In genomic region chr17:49968380-49969133, GRCh38 we compare ENCODE assay signal across 8 cellular contexts. TPM values are rescaled to one million over a fixed set of nuclear protein-coding genes. Genes with fewer than 3 reads are reported as not detected.
A peak's percentile ranks its signal among the peaks of the same experiment; 100 is the strongest.
DNase-seq lines count a peak whose midpoint lies in the region; ATAC-seq and TF ChIP-seq lines count a peak whose summit lies in the region.

No MANE protein-coding gene starts in this region.

- H3K4me1 ChIP-seq in OCI-LY7 (ENCODE audit: insufficient read depth, low read length, poor library complexity, severe bottlenecking), result peaks cover 9% of the 10 kb centered on the region
- peaks cover 11% of the 10 kb centered on the region for H3K4me1 ChIP-seq in osteoblast (ENCODE audit: insufficient read depth, low read length)
- peaks cover 15 to 43% (median 32%) of the 10 kb centered on the region in 4 donors for H3K4me1 ChIP-seq in transverse colon

- no peak for TF ChIP-seq POLR2A in transverse colon (IDR thresholded peaks at IDR 0.05)

- TF ChIP-seq CTCF in OCI-LY7 (conservative IDR thresholded peaks at IDR 0.05; ENCODE audit: low read length) (no peak), osteoblast (IDR thresholded peaks at IDR 0.05; ENCODE audit: extremely low read depth, low read depth, low read length) (no peak), transverse colon (IDR thresholded peaks at IDR 0.05) (no peak)

- H3K4me3 ChIP-seq in OCI-LY7 (ENCODE audit: low read depth, low read length, poor library complexity, severe bottlenecking), result peak overlapping the region; percentile 70
- peak overlapping the region; percentile 70 for H3K4me3 ChIP-seq in osteoblast (ENCODE audit: insufficient read depth, low read length)
- H3K4me3 ChIP-seq in transverse colon, result peak overlapping the region; percentile 17 to 53 (median 40)

- no peaks in the 10 kb centered on the region for H3K9me2 ChIP-seq in OCI-LY7 (ENCODE audit: insufficient read depth, low read length)

- H3K4me3 Mint-ChIP-seq in activated T-cell treated with anti-CD3 and anti-CD28 coated beads, Interleukin-2, amount 50 U/mL, for 4 hours, result peak overlapping the region; percentile 87

- no TSS peak for BruUV-seq in OCI-LY7 (replicated peaks; lab: Mats Ljungman, UMichigan)

- H3K36me3 ChIP-seq in OCI-LY7 (ENCODE audit: insufficient read depth, low read length) (no peaks in the 10 kb centered on the region), osteoblast (ENCODE audit: insufficient read depth, low read length) (no peaks in the 10 kb centered on the region), transverse colon (no peaks in the 10 kb centered on the region)

- no peaks in the 10 kb centered on the region for H3K79me2 ChIP-seq in OCI-LY7 (ENCODE audit: insufficient read depth, low read depth, low read length)
- H3K79me2 ChIP-seq in osteoblast (ENCODE audit: insufficient read depth, low read length), result no peaks in the 10 kb centered on the region

- peaks cover 82% of the 10 kb centered on the region for H3K27me3 Mint-ChIP-seq in activated T-cell treated with anti-CD3 and anti-CD28 coated beads, Interleukin-2, amount 50 U/mL, for 4 hours (ENCODE audit: low read depth)

- no peaks in the 10 kb centered on the region for H3K9me3 ChIP-seq in OCI-LY7 (ENCODE audit: low read length)
- no peaks in the 10 kb centered on the region for H3K9me3 ChIP-seq in osteoblast (ENCODE audit: low read depth, low read length)
- H3K9me3 ChIP-seq in transverse colon, result no peaks in the 10 kb centered on the region

- H3K4me2 ChIP-seq in OCI-LY7 (ENCODE audit: low read length) (peak overlapping the region; percentile 77), osteoblast (ENCODE audit: insufficient read depth, low read length) (peak overlapping the region; percentile 82)

- peaks cover 56% of the 10 kb centered on the region for H3K4me1 Mint-ChIP-seq in activated T-cell treated with anti-CD3 and anti-CD28 coated beads, Interleukin-2, amount 50 U/mL, for 4 hours (ENCODE audit: low read depth)

- 1% methylated on average over 60 of the region's 65 CpGs; no CpG with 5 or more reads in 1 of the 2 donors for WGBS in transverse colon (ENCODE audit: low coverage in 1 of 2), 2 donors

- H4K20me1 ChIP-seq in OCI-LY7 (ENCODE audit: insufficient read depth, low read length) (no peaks in the 10 kb centered on the region), osteoblast (ENCODE audit: insufficient read depth, low read length) (no peaks in the 10 kb centered on the region)

- DNase-seq in ELR (ENCODE audit: low read depth) (peak; percentile 88), OCI-LY7 (ENCODE audit: low spot score) (peak; percentile 73), fibroblast of peridontal ligament (ENCODE audit: extremely low read depth) (peak; percentile 49), osteoblast (ENCODE audit: insufficient read length, low spot score, missing footprints) (peak; percentile 99), transverse colon (peak; percentile 63), Ammon's horn (ENCODE audit: low spot score) (no peak)
- peak; percentile 53 for DNase-seq in activated T-cell treated with anti-CD3 and anti-CD28 coated beads, Interleukin-2, amount 50 U/mL, for 4 hours

- H3K27ac ChIP-seq in OCI-LY7 (ENCODE audit: low read depth, low read length, poor library complexity, severe bottlenecking), result no peak overlapping the region
- H3K27ac ChIP-seq in osteoblast (ENCODE audit: low read depth, low read length), result no peak overlapping the region
- no peak overlapping the region for H3K27ac ChIP-seq in transverse colon

- POLR2A ChIA-PET in OCI-LY7 (lab: Charles Lee), result no interaction called here

- H3K27me3 ChIP-seq in osteoblast (ENCODE audit: insufficient read depth, low read length), result peaks cover 99% of the 10 kb centered on the region
- peaks cover 100% of the 10 kb centered on the region for H3K27me3 ChIP-seq in transverse colon

- in situ Hi-C loops in transverse colon (cut with MboI; ENCODE audit: low pct_ligation_motif_present in 1 of 4, low pct_unique_long_range_greater_than_20kb in 1 of 4, low sequenced_read_pairs in 3 of 4), result no loop called here

- CTCF ChIA-PET in OCI-LY7 (lab: Charles Lee; ENCODE audit: unreplicated experiment), result no interaction called here

- intact Hi-C loops in OCI-LY7 (cut with micrococcal nuclease; ENCODE audit: unreplicated experiment) (no loop called here), transverse colon (cut with DNase I; ENCODE audit: low total_unique reads) (no loop called here)

- H2AFZ ChIP-seq in OCI-LY7 (ENCODE audit: low read length) (peak overlapping the region; percentile 89), osteoblast (ENCODE audit: low read length) (peak overlapping the region; percentile 56)

- H3K36me3 Mint-ChIP-seq in activated T-cell treated with anti-CD3 and anti-CD28 coated beads, Interleukin-2, amount 50 U/mL, for 4 hours (ENCODE audit: insufficient read depth), result no peaks in the 10 kb centered on the region

- H3K9me3 Mint-ChIP-seq in activated T-cell treated with anti-CD3 and anti-CD28 coated beads, Interleukin-2, amount 50 U/mL, for 4 hours, result peaks cover 4% of the 10 kb centered on the region

- peak; percentile 62 for ATAC-seq in HG03280 (IDR thresholded peaks at IDR 0.05; ENCODE audit: unreplicated experiment)
- ATAC-seq in activated T-cell treated with anti-CD3 and anti-CD28 coated beads, Interleukin-2, amount 50 U/mL, for 4 hours, result peak; percentile 79 to 83

- TF ChIP-seq EP300 in transverse colon (IDR thresholded peaks at IDR 0.05; ENCODE audit: low read depth), result no peak

RNA-seq across cellular contexts. Expression of gene DLX4, which starts 0.4 kb away (rescaled TPM):
- total RNA-seq in OCI-LY7 (2014; rRNA removed; shearing (Covaris generic)), result 0.28 and 0.47 TPM in 2 replicates
- total RNA-seq in OCI-LY7 (2022) (0.27 and 1.3 TPM in 2 replicates), osteoblast (under 0.01 TPM in 1 of 2 replicates, not detected in the other), transverse colon (not detected)
- total RNA-seq in activated T-cell treated with anti-CD3 and anti-CD28 coated beads, Interleukin-2, amount 50 U/mL, for 4 hours, result 1 to 10 TPM in 1 of 3 donors, under 1 TPM in 2; 0.73 to 1.1 (median 0.99) TPM

RNA-seq across cellular contexts. Expression of gene DLX3, which starts 26.5 kb away (rescaled TPM):
- not detected in 2 replicates for total RNA-seq in OCI-LY7 (2014; rRNA removed; shearing (Covaris generic))
- total RNA-seq in OCI-LY7 (2022) (not detected in 2 replicates), osteoblast (0.59 and 1.1 TPM in 2 replicates), transverse colon (not detected)
- total RNA-seq in activated T-cell treated with anti-CD3 and anti-CD28 coated beads, Interleukin-2, amount 50 U/mL, for 4 hours, result under 1 TPM; 0.08 to 0.47 (median 0.25) TPM
